1 cellular context compared by ENCODE assay signal in genomic region chr3:132417695-132418520, GRCh38.
TF ChIP-seq lines count a peak whose summit lies in the region.

No MANE protein-coding gene starts in this region.

TF ChIP-seq in HepG2, 621 proteins besides CTCF, POLR2A, EP300 and RAD21 (continued from another document and continues in another):
- no peak for TF ChIP-seq AKNA (CRISPR knock-in tag; IDR thresholded peaks at IDR 0.05; ENCODE audit: borderline replicate concordance)
- TF ChIP-seq ATF7 (IDR thresholded peaks at IDR 0.05) = no peak
- TF ChIP-seq ATF7 (CRISPR knock-in tag; IDR thresholded peaks at IDR 0.05) = 0 out of 2 replicates have a peak, but pooled peaks have one; percentile 6
- 0 out of 2 replicates have a peak, but pooled peaks have one; percentile 40 for TF ChIP-seq ZNF121 (CRISPR knock-in tag; IDR thresholded peaks at IDR 0.05)
- no peak for TF ChIP-seq PTBP1 (IDR thresholded peaks at IDR 0.05; ENCODE audit: low read depth, low read length, poor library complexity, severe bottlenecking)
- TF ChIP-seq ZIK1 (CRISPR knock-in tag; IDR thresholded peaks at IDR 0.05; ENCODE audit: borderline replicate concordance, low read depth) = no peak
- TF ChIP-seq DNMT1 (CRISPR knock-in tag; IDR thresholded peaks at IDR 0.05) = 0 out of 2 replicates have a peak, but pooled peaks have one; percentile 55
- TF ChIP-seq MAF1 (CRISPR knock-in tag; IDR thresholded peaks at IDR 0.05; ENCODE audit: borderline replicate concordance) = no peak
- TF ChIP-seq EEA1 (CRISPR knock-in tag; IDR thresholded peaks at IDR 0.05; ENCODE audit: borderline replicate concordance) = no peak
- no peak for TF ChIP-seq ZBTB3 (CRISPR knock-in tag; IDR thresholded peaks at IDR 0.05; ENCODE audit: borderline replicate concordance, low read depth)
- TF ChIP-seq, protein P1, sequence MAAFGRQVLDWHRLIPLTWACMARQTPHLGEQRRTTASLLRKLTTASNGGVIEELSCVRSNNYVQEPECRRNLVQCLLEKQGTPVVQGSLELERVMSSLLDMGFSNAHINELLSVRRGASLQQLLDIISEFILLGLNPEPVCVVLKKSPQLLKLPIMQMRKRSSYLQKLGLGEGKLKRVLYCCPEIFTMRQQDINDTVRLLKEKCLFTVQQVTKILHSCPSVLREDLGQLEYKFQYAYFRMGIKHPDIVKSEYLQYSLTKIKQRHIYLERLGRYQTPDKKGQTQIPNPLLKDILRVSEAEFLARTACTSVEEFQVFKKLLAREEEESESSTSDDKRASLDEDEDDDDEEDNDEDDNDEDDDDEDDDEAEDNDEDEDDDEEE (CRISPR knock-in tag; IDR thresholded peaks at IDR 0.05) = no peak
- TF ChIP-seq ZKSCAN8 (CRISPR knock-in tag; IDR thresholded peaks at IDR 0.05; ENCODE audit: borderline replicate concordance) = no peak
- TF ChIP-seq, protein P2, sequence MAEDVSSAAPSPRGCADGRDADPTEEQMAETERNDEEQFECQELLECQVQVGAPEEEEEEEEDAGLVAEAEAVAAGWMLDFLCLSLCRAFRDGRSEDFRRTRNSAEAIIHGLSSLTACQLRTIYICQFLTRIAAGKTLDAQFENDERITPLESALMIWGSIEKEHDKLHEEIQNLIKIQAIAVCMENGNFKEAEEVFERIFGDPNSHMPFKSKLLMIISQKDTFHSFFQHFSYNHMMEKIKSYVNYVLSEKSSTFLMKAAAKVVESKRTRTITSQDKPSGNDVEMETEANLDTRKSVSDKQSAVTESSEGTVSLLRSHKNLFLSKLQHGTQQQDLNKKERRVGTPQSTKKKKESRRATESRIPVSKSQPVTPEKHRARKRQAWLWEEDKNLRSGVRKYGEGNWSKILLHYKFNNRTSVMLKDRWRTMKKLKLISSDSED (CRISPR knock-in tag; IDR thresholded peaks at IDR 0.05) = no peak
- no peak for TF ChIP-seq RXRA (CRISPR knock-in tag; IDR thresholded peaks at IDR 0.05)
- TF ChIP-seq ZBTB25 (CRISPR knock-in tag; IDR thresholded peaks at IDR 0.05) = no peak
- no peak for TF ChIP-seq ZNF720 (CRISPR knock-in tag; IDR thresholded peaks at IDR 0.05)
- no peak for TF ChIP-seq ZSCAN9 (CRISPR knock-in tag; IDR thresholded peaks at IDR 0.05; ENCODE audit: borderline replicate concordance)
- TF ChIP-seq, protein P3, sequence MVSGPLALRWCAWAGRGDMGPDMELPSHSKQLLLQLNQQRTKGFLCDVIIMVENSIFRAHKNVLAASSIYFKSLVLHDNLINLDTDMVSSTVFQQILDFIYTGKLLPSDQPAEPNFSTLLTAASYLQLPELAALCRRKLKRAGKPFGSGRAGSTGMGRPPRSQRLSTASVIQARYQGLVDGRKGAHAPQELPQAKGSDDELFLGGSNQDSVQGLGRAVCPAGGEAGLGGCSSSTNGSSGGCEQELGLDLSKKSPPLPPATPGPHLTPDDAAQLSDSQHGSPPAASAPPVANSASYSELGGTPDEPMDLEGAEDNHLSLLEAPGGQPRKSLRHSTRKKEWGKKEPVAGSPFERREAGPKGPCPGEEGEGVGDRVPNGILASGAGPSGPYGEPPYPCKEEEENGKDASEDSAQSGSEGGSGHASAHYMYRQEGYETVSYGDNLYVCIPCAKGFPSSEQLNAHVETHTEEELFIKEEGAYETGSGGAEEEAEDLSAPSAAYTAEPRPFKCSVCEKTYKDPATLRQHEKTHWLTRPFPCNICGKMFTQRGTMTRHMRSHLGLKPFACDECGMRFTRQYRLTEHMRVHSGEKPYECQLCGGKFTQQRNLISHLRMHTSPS (CRISPR knock-in tag; IDR thresholded peaks at IDR 0.05; ENCODE audit: low read depth) = no peak
- TF ChIP-seq ZNF891 (CRISPR knock-in tag; IDR thresholded peaks at IDR 0.05) = no peak
- no peak for TF ChIP-seq YY1 (IDR thresholded peaks at IDR 0.05; ENCODE audit: insufficient read depth, insufficient replicate concordance, low read depth, low read length)
- TF ChIP-seq PRMT3 (CRISPR knock-in tag; IDR thresholded peaks at IDR 0.05; ENCODE audit: borderline replicate concordance, low read depth) = no peak
- TF ChIP-seq, protein P4, sequence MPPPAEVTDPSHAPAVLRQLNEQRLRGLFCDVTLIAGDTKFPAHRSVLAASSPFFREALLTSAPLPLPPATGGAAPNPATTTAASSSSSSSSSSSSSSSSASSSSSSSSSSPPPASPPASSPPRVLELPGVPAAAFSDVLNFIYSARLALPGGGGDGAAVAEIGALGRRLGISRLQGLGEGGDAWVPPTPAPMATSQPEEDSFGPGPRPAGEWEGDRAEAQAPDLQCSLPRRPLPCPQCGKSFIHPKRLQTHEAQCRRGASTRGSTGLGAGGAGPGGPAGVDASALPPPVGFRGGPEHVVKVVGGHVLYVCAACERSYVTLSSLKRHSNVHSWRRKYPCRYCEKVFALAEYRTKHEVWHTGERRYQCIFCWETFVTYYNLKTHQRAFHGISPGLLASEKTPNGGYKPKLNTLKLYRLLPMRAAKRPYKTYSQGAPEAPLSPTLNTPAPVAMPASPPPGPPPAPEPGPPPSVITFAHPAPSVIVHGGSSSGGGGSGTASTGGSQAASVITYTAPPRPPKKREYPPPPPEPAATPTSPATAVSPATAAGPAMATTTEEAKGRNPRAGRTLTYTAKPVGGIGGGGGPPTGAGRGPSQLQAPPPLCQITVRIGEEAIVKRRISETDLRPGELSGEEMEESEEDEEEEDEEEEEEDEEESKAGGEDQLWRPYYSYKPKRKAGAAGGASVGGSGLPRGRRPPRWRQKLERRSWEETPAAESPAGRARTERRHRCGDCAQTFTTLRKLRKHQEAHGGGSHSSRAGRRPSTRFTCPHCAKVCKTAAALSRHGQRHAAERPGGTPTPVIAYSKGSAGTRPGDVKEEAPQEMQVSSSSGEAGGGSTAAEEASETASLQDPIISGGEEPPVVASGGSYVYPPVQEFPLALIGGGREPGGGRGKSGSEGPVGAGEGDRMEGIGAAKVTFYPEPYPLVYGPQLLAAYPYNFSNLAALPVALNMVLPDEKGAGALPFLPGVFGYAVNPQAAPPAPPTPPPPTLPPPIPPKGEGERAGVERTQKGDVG (CRISPR knock-in tag; IDR thresholded peaks at IDR 0.05; ENCODE audit: borderline replicate concordance) = no peak
- no peak for TF ChIP-seq RFX5 (IDR thresholded peaks at IDR 0.05; ENCODE audit: low read depth, low read length)
- no peak for TF ChIP-seq SPEN (CRISPR knock-in tag; IDR thresholded peaks at IDR 0.05; ENCODE audit: low read depth)
- no peak for TF ChIP-seq ZNF430 (CRISPR knock-in tag; IDR thresholded peaks at IDR 0.05)
- no peak for TF ChIP-seq KLF9 (CRISPR knock-in tag; IDR thresholded peaks at IDR 0.05; ENCODE audit: low read depth)
- no peak for TF ChIP-seq CHCHD3 (CRISPR knock-in tag; IDR thresholded peaks at IDR 0.05)
- peak; percentile 12; the same call in 1 of the 2 replicates for TF ChIP-seq ZNF777 (CRISPR knock-in tag; IDR thresholded peaks at IDR 0.05)
- TF ChIP-seq PAF1 (CRISPR knock-in tag; IDR thresholded peaks at IDR 0.05) = no peak
- no peak for TF ChIP-seq NFAT5 (CRISPR knock-in tag; IDR thresholded peaks at IDR 0.05)
- TF ChIP-seq KLF15 (CRISPR knock-in tag; IDR thresholded peaks at IDR 0.05; ENCODE audit: borderline replicate concordance) = no peak
- no peak for TF ChIP-seq SRSF9 (IDR thresholded peaks at IDR 0.05; ENCODE audit: borderline replicate concordance, insufficient read depth, low read depth, low read length, poor library complexity, severe bottlenecking)
- peak; percentile 23; the same call in 1 of the 2 replicates for TF ChIP-seq ZFY (CRISPR knock-in tag; IDR thresholded peaks at IDR 0.05)
- TF ChIP-seq ZNF546 (CRISPR knock-in tag; conservative IDR thresholded peaks at IDR 0.05) = no peak
- no peak for TF ChIP-seq NAIF1 (CRISPR knock-in tag; IDR thresholded peaks at IDR 0.05; ENCODE audit: borderline replicate concordance)
- 0 out of 2 replicates have a peak, but pooled peaks have one; percentile 35 for TF ChIP-seq ZNF800 (CRISPR knock-in tag; IDR thresholded peaks at IDR 0.05)
- TF ChIP-seq MED8 (CRISPR knock-in tag; IDR thresholded peaks at IDR 0.05; ENCODE audit: insufficient replicate concordance) = no peak
- TF ChIP-seq TFDP1 (CRISPR knock-in tag; IDR thresholded peaks at IDR 0.05; ENCODE audit: borderline replicate concordance) = no peak
